In genomic region chr15:76376029-76376428, GRCh38 we compare ENCODE assay signal across 1 cellular context.
TF ChIP-seq lines count a peak whose summit lies in the region.

No MANE protein-coding gene starts in this region.

TF ChIP-seq in IMR-90, 13 proteins besides CTCF, POLR2A, EP300 and RAD21:
- TF ChIP-seq MAZ (IDR thresholded peaks at IDR 0.05; ENCODE audit: borderline replicate concordance, low read depth, low read length) (no peak), CEBPB (IDR thresholded peaks at IDR 0.05; ENCODE audit: low read depth, low read length) (no peak), USF2 (IDR thresholded peaks at IDR 0.05; ENCODE audit: low read depth, low read length) (no peak), NFE2L2 (IDR thresholded peaks at IDR 0.05; ENCODE audit: low read depth, low read length) (no peak), BHLHE40 (IDR thresholded peaks at IDR 0.05; ENCODE audit: low read depth, low read length) (no peak), RFX5 (IDR thresholded peaks at IDR 0.05; ENCODE audit: low read depth, low read length) (no peak), RCOR1 (IDR thresholded peaks at IDR 0.05; ENCODE audit: insufficient replicate concordance, low read length) (no peak), MXI1 (IDR thresholded peaks at IDR 0.05; ENCODE audit: borderline replicate concordance, low read depth, low read length) (no peak), CHD1 (IDR thresholded peaks at IDR 0.05; ENCODE audit: low read depth, low read length) (no peak), FOS (IDR thresholded peaks at IDR 0.05; ENCODE audit: low read depth, low read length) (no peak), ELK1 (IDR thresholded peaks at IDR 0.05; ENCODE audit: borderline replicate concordance, low read depth, low read length) (no peak), SMC3 (IDR thresholded peaks at IDR 0.05; ENCODE audit: low read depth, low read length) (no peak), MAFK (IDR thresholded peaks at IDR 0.05; ENCODE audit: low read depth, low read length) (no peak)
